In genomic region chr12:130334937-130335336, GRCh38 we compare ENCODE assay signal across 1 cellular context.
TF ChIP-seq lines count a peak whose summit lies in the region.

No MANE protein-coding gene starts in this region.

TF ChIP-seq in K562, 482 proteins besides CTCF, POLR2A, EP300 and RAD21:
- TF ChIP-seq ZNF121 (CRISPR knock-in tag; conservative IDR thresholded peaks at IDR 0.05) (no peak), TCFL5 (CRISPR knock-in tag; conservative IDR thresholded peaks at IDR 0.05) (no peak), SIN3B (IDR thresholded peaks at IDR 0.05; ENCODE audit: low read depth) (no peak), ZNF3 (CRISPR knock-in tag; IDR thresholded peaks at IDR 0.05) (no peak), ZNF316 (IDR thresholded peaks at IDR 0.05) (peak; percentile 83), NFIC (IDR thresholded peaks at IDR 0.05) (peak; percentile 57), HOXB6 (CRISPR knock-in tag; IDR thresholded peaks at IDR 0.05; ENCODE audit: borderline replicate concordance) (no peak), NFE2 (IDR thresholded peaks at IDR 0.05; ENCODE audit: low read depth) (peak; percentile 58), L3MBTL2 (IDR thresholded peaks at IDR 0.05) (0 out of 2 replicates have a peak, but pooled peaks have one; percentile 20), C11orf30 (IDR thresholded peaks at IDR 0.05; ENCODE audit: low read depth) (peak; percentile 70; the same call in 1 of the 2 replicates), CHCHD3 (CRISPR knock-in tag; IDR thresholded peaks at IDR 0.05) (no peak), SREBF1 (IDR thresholded peaks at IDR 0.05; ENCODE audit: borderline replicate concordance, low read depth, low read length) (no peak), MAFG (tag; conservative IDR thresholded peaks at IDR 0.05) (peak; percentile 80), NFE2L1 (tag; IDR thresholded peaks at IDR 0.05; ENCODE audit: borderline replicate concordance, low read depth) (peak; percentile 24; the same call in 1 of the 2 replicates)
- TF ChIP-seq, protein P1, sequence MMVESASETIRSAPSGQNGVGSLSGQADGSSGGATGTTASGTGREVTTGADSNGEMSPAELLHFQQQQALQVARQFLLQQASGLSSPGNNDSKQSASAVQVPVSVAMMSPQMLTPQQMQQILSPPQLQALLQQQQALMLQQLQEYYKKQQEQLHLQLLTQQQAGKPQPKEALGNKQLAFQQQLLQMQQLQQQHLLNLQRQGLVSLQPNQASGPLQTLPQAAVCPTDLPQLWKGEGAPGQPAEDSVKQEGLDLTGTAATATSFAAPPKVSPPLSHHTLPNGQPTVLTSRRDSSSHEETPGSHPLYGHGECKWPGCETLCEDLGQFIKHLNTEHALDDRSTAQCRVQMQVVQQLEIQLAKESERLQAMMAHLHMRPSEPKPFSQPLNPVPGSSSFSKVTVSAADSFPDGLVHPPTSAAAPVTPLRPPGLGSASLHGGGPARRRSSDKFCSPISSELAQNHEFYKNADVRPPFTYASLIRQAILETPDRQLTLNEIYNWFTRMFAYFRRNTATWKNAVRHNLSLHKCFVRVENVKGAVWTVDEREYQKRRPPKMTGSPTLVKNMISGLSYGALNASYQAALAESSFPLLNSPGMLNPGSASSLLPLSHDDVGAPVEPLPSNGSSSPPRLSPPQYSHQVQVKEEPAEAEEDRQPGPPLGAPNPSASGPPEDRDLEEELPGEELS (CRISPR knock-in tag; IDR thresholded peaks at IDR 0.05; ENCODE audit: borderline replicate concordance): no peak
TF ChIP-seq in K562: peak in this region for 7.
